8 cellular contexts compared by ENCODE assay signal in genomic region chr16:72203401-72203800, GRCh38. TPM values are rescaled to one million over a fixed set of nuclear protein-coding genes. Genes with fewer than 3 reads are reported as not detected.
A peak's percentile ranks its signal among the peaks of the same experiment; 100 is the strongest.
DNase-seq lines count a peak whose midpoint lies in the region; ATAC-seq and TF ChIP-seq lines count a peak whose summit lies in the region.

No MANE protein-coding gene starts in this region.

- H3K27me3 Mint-ChIP-seq in activated CD4-positive, alpha-beta T cell treated with anti-CD3 and anti-CD28 coated beads, Interleukin-2, amount 10 ng/mL, durations not matched to agents 7 days and 5 days = no peaks in the 10 kb centered on the region

- peak; percentile 39 for DNase-seq in activated CD4-positive, alpha-beta T cell treated with anti-CD3 and anti-CD28 coated beads, Interleukin-2, amount 10 ng/mL, durations not matched to agents 7 days and 5 days
- DNase-seq in activated CD4-positive, alpha-beta T cell treated with anti-CD3 and anti-CD28 coated beads for 4 hours = no peak
- DNase-seq in PC-3 = peak; percentile 60
- peak; percentile 22 for DNase-seq in fibroblast of gingiva (ENCODE audit: low read depth)
- DNase-seq in gastrocnemius medialis = peak; percentile 23
- DNase-seq in NCI-H345 (lab: John Stamatoyannopoulos, UW) = no peak
- no peak for DNase-seq in effector memory CD4-positive, alpha-beta T cell

- no peak overlapping the region for H3K4me3 Mint-ChIP-seq in activated CD4-positive, alpha-beta T cell treated with anti-CD3 and anti-CD28 coated beads, Interleukin-2, amount 10 ng/mL, durations not matched to agents 7 days and 5 days

- H3K27ac Mint-ChIP-seq in activated CD4-positive, alpha-beta T cell treated with anti-CD3 and anti-CD28 coated beads, Interleukin-2, amount 10 ng/mL, durations not matched to agents 7 days and 5 days = peak overlapping the region; percentile 52

- H4K20me1 ChIP-seq in PC-3 (ENCODE audit: low read length) = no peaks in the 10 kb centered on the region

- H3K4me1 Mint-ChIP-seq in activated CD4-positive, alpha-beta T cell treated with anti-CD3 and anti-CD28 coated beads, Interleukin-2, amount 10 ng/mL, durations not matched to agents 7 days and 5 days = peaks cover 19% of the 10 kb centered on the region

- H3K4me1 ChIP-seq in PC-3 (ENCODE audit: insufficient read depth, low read length) = peaks cover 23% of the 10 kb centered on the region
- H3K4me1 ChIP-seq in gastrocnemius medialis = no peaks in the 10 kb centered on the region
- no peaks in the 10 kb centered on the region for H3K4me1 ChIP-seq in effector memory CD4-positive, alpha-beta T cell (ENCODE audit: control insufficient read depth, insufficient read depth, low read length, poor library complexity, severe bottlenecking)

- intact Hi-C loops in PC-3 (cut with micrococcal nuclease) = no loop called here
- intact Hi-C loops in gastrocnemius medialis (cut with DNase I; ENCODE audit: low total_unique reads) = no loop called here

- H3K4me3 ChIP-seq in PC-3 (ENCODE audit: low read length) (peak overlapping the region; percentile 48; the same call in 1 of the 2 replicates), gastrocnemius medialis (no peak overlapping the region)
- H3K4me3 ChIP-seq in effector memory CD4-positive, alpha-beta T cell (ENCODE audit: insufficient read depth, low read depth, low read length, poor library complexity, severe bottlenecking) = no peak overlapping the region

- POLR2A ChIA-PET in activated CD4-positive, alpha-beta T cell treated with anti-CD3 and anti-CD28 coated beads, Interleukin-2, amount 10 ng/mL, durations not matched to agents 7 days and 5 days (lab: Charles Lee) = no interaction called here
- POLR2A ChIA-PET in PC-3 (lab: Charles Lee; ENCODE audit: unreplicated experiment) = no interaction called here

- H3K79me2 ChIP-seq in PC-3 (ENCODE audit: low read length) = no peaks in the 10 kb centered on the region

- in situ Hi-C loops in gastrocnemius medialis (cut with MboI; ENCODE audit: low sequenced_read_pairs in 4 of 4) = no loop called here

- peak overlapping the region; percentile 60 for H3K9ac ChIP-seq in PC-3 (ENCODE audit: low read length)

- H3K9me3 ChIP-seq in PC-3 (ENCODE audit: low read length) = no peaks in the 10 kb centered on the region
- no peaks in the 10 kb centered on the region for H3K9me3 ChIP-seq in gastrocnemius medialis
- H3K9me3 ChIP-seq in effector memory CD4-positive, alpha-beta T cell (ENCODE audit: control insufficient read depth, low read length) = no peaks in the 10 kb centered on the region

- no peaks in the 10 kb centered on the region for H3F3A ChIP-seq in PC-3 (ENCODE audit: low read length, unreplicated experiment)

- H3K27me3 ChIP-seq in PC-3 (ENCODE audit: low read length) = no peaks in the 10 kb centered on the region
- no peaks in the 10 kb centered on the region for H3K27me3 ChIP-seq in gastrocnemius medialis
- H3K27me3 ChIP-seq in effector memory CD4-positive, alpha-beta T cell (replicated peaks; ENCODE audit: control insufficient read depth, insufficient read depth, low read length, poor library complexity, severe bottlenecking) = no peaks in the 10 kb centered on the region

- H3K27ac ChIP-seq in PC-3 (ENCODE audit: low read length) (peak overlapping the region; percentile 90), gastrocnemius medialis (peak overlapping the region in 2 of 4 donors; percentile 50 to 52)
- H3K27ac ChIP-seq in effector memory CD4-positive, alpha-beta T cell (ENCODE audit: insufficient read depth, low read length, poor library complexity, severe bottlenecking) = no peak overlapping the region

- peak overlapping the region; percentile 76 for H3K4me2 ChIP-seq in PC-3 (ENCODE audit: low read length)

- peak overlapping the region; percentile 38; the same call in 1 of the 2 replicates for H2AFZ ChIP-seq in PC-3 (ENCODE audit: low read length)

- no TSS peak for BruUV-seq in PC-3 (replicated peaks; lab: Mats Ljungman, UMichigan)

- H3K9me2 ChIP-seq in PC-3 (replicated peaks; ENCODE audit: low read length) = no peaks in the 10 kb centered on the region

- CTCF ChIA-PET in activated CD4-positive, alpha-beta T cell treated with anti-CD3 and anti-CD28 coated beads, Interleukin-2, amount 10 ng/mL, durations not matched to agents 7 days and 5 days (lab: Charles Lee) = no interaction called here
- CTCF ChIA-PET in PC-3 (lab: Charles Lee) = interaction anchor here (0.6 to 1.1 kb wide), 3 partner anchors 78 to 1376 kb away, joined by 3 to 4 read pairs (median 3); no protein-coding TSS in a partner anchor

- TF ChIP-seq CTCF in PC-3 (conservative IDR thresholded peaks at IDR 0.05; ENCODE audit: low read depth, low read length) (no peak), gastrocnemius medialis (IDR thresholded peaks at IDR 0.05 in 4 of 5, conservative IDR thresholded peaks at IDR 0.05 in 1 of 5) (no peak)

- TF ChIP-seq POLR2A in gastrocnemius medialis (IDR thresholded peaks at IDR 0.05) = no peak

- H3K36me3 Mint-ChIP-seq in activated CD4-positive, alpha-beta T cell treated with anti-CD3 and anti-CD28 coated beads, Interleukin-2, amount 10 ng/mL, durations not matched to agents 7 days and 5 days (ENCODE audit: low read depth) = no peaks in the 10 kb centered on the region

- no peaks in the 10 kb centered on the region for H3K9me3 Mint-ChIP-seq in activated CD4-positive, alpha-beta T cell treated with anti-CD3 and anti-CD28 coated beads, Interleukin-2, amount 10 ng/mL, durations not matched to agents 7 days and 5 days

- ATAC-seq in HG02852 (IDR thresholded peaks at IDR 0.05; ENCODE audit: unreplicated experiment) (peak; percentile 82), PC-3 (peak; percentile 66), gastrocnemius medialis (peak in 1 of 2 donors; percentile 49)

- H3K36me3 ChIP-seq in PC-3 (ENCODE audit: low read depth, low read length) = no peaks in the 10 kb centered on the region
- no peaks in the 10 kb centered on the region for H3K36me3 ChIP-seq in gastrocnemius medialis
- no peaks in the 10 kb centered on the region for H3K36me3 ChIP-seq in effector memory CD4-positive, alpha-beta T cell (ENCODE audit: control insufficient read depth, insufficient read depth, low read length)

RNA-seq across cellular contexts. Expression of gene PMFBP1, which starts 31.4 kb away (rescaled TPM):
- 1 to 10 TPM; 3.1 to 3.3 TPM for total RNA-seq in activated CD4-positive, alpha-beta T cell treated with anti-CD3 and anti-CD28 coated beads, Interleukin-2, amount 10 ng/mL, durations not matched to agents 7 days and 5 days
- total RNA-seq in PC-3 (2014; rRNA removed) (1.2 and 2.0 TPM in 2 replicates), gastrocnemius medialis (not detected)

Comparison
In these comparisons a context has a peak if more than half of its experiments do, and no peak if none do; other contexts are left out.
1. DNase-seq: peak in activated CD4-positive, alpha-beta T cell treated with anti-CD3 and anti-CD28 coated beads, Interleukin-2, amount 10 ng/mL, durations not matched to agents 7 days and 5 days (single experiment), PC-3 (single experiment), fibroblast of gingiva (single experiment) and gastrocnemius medialis (2 of 2); none in activated CD4-positive, alpha-beta T cell treated with anti-CD3 and anti-CD28 coated beads for 4 hours (0 of 2), NCI-H345 (single experiment) and effector memory CD4-positive, alpha-beta T cell (0 of 3).